ENCODE assay signal across 8 cellular contexts in the genomic region with DNA sequence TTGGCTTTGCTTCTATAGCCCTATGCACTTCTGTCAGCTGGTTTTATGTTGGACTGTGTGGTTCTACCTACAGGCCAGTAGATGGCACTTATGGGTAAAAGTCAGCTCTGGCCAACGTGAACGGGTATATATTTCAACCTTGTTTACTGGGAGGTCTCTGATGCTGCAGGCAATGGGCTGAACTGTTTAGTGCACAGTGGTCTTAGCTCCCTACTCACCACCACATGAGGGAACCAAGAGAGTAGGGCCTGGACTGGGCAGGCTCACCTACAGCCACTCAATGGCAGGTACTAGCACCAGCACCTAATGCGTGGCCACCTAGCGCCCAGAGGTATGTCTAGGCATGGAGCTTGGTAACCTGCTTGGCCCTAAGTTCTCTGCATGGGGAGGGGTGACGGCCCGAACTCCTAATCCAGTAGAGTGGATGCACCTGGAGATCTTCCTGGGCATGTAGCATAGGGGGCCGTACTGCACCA.
DNase-seq lines count a peak whose midpoint lies in the region; ATAC-seq and TF ChIP-seq lines count a peak whose summit lies in the region.

No MANE protein-coding gene starts in this region.

- POLR2A ChIA-PET in AG04449 (lab: Yijun Ruan, JAX) = no interaction called here

- H3K27me3 ChIP-seq in brain microvascular endothelial cell (replicated peaks) (no peaks in the 10 kb centered on the region), osteoblast (ENCODE audit: insufficient read depth, low read length) (no peaks in the 10 kb centered on the region)

- DNase-seq in AG04449 (ENCODE audit: low read depth, low spot score) = peak; percentile 3
- DNase-seq in NCI-H146 (lab: John Stamatoyannopoulos, UW) = peak; percentile 62
- peak; percentile 3 for DNase-seq in brain microvascular endothelial cell
- DNase-seq in osteoblast (ENCODE audit: insufficient read length, low spot score, missing footprints) = peak; percentile 36
- DNase-seq in activated T-cell treated with anti-CD3 and anti-CD28 coated beads for 4 hours = no peak
- DNase-seq in mucosa of gallbladder (ENCODE audit: low spot score) = no peak

- no peaks in the 10 kb centered on the region for H3K9me3 ChIP-seq in osteoblast (ENCODE audit: low read depth, low read length)

- TF ChIP-seq CTCF in AG04449 (IDR thresholded peaks at IDR 0.05; ENCODE audit: insufficient read depth, low read length, missing control alignments) = peak; percentile 51
- TF ChIP-seq CTCF in brain microvascular endothelial cell (IDR thresholded peaks at IDR 0.05; ENCODE audit: low read depth, low read length, missing control alignments) = peak; percentile 68
- peak; percentile 50 for TF ChIP-seq CTCF in osteoblast (IDR thresholded peaks at IDR 0.05; ENCODE audit: extremely low read depth, low read depth, low read length)

- no peaks in the 10 kb centered on the region for H4K20me1 ChIP-seq in osteoblast (ENCODE audit: insufficient read depth, low read length)

- H3K4me1 ChIP-seq in osteoblast (ENCODE audit: insufficient read depth, low read length) = no peaks in the 10 kb centered on the region

- CTCF ChIA-PET in AG04449 (lab: Yijun Ruan, JAX) = interaction anchor here (0.9 to 2.2 kb wide), 3 partner anchors 9 to 24 kb away, joined by 3 to 8 read pairs (median 6); no protein-coding TSS in a partner anchor

- in situ Hi-C loops in brain microvascular endothelial cell (cut with HindIII; ENCODE audit: low pct_ligation_motif_present, low sequenced_read_pairs) = no loop called here

- H3K4me2 ChIP-seq in osteoblast (ENCODE audit: insufficient read depth, low read length) = no peak overlapping the region

- H3K27ac ChIP-seq in brain microvascular endothelial cell (no peak overlapping the region), osteoblast (ENCODE audit: low read depth, low read length) (no peak overlapping the region)

- H3K36me3 ChIP-seq in brain microvascular endothelial cell (replicated peaks) (no peaks in the 10 kb centered on the region), osteoblast (ENCODE audit: insufficient read depth, low read length) (no peaks in the 10 kb centered on the region)

- ATAC-seq in GM18498 (IDR thresholded peaks at IDR 0.05; ENCODE audit: unreplicated experiment) (peak; percentile 95), HG02852 (IDR thresholded peaks at IDR 0.05; ENCODE audit: unreplicated experiment) (peak; percentile 83)

- no peaks in the 10 kb centered on the region for H3K79me2 ChIP-seq in osteoblast (ENCODE audit: insufficient read depth, low read length)

- no peak overlapping the region for H2AFZ ChIP-seq in osteoblast (ENCODE audit: low read length)

- H3K4me3 ChIP-seq in AG04449 (ENCODE audit: low read depth, low read length) (no peak overlapping the region), brain microvascular endothelial cell (ENCODE audit: low read depth, low read length) (no peak overlapping the region), osteoblast (ENCODE audit: insufficient read depth, low read length) (no peak overlapping the region)

Comparison
In these comparisons a context has a peak if more than half of its experiments do, and no peak if none do; other contexts are left out.
1. DNase-seq: peak in AG04449 (single experiment), NCI-H146 (single experiment), brain microvascular endothelial cell (single experiment) and osteoblast (single experiment); none in activated T-cell treated with anti-CD3 and anti-CD28 coated beads for 4 hours (single experiment) and mucosa of gallbladder (single experiment).
2. Peak in every context shown above with its lines, with median percentiles within 50 percentile points of each other: CTCF ChIP-seq.